ENCODE assay signal across 16 cellular contexts in genomic region chr2:8570637-8571036, GRCh38.
"Had no signal": no experiment of that assay in that cellular context is flagged by ENCODE, and none has a peak within 500 bp of the region (broad histone marks: within the 10 kb centered on the region; RNA-seq: fewer than 3 reads in every experiment).

No MANE protein-coding gene starts in this region.

- H3K4me3 ChIP-seq: ascending aorta, lung, thoracic aorta had no signal

- ATAC-seq: activated T-cell treated with anti-CD3 and anti-CD28 coated beads, Interleukin-2, amount 50 U/mL, for 72 hours; effector memory CD8-positive, alpha-beta T cell; left colon had no signal

- H3K36me3 ChIP-seq: ascending aorta, thoracic aorta had no signal

- DNase-seq: activated CD4-positive, alpha-beta T cell treated with anti-CD3 and anti-CD28 coated beads, Interleukin-2, amount 50 U/mL, for 4 hours; activated CD4-positive, CD25-positive, alpha-beta regulatory T cell treated with anti-CD3 and anti-CD28 coated beads, Interleukin-2, amount 50 U/mL, for 72 hours; activated effector memory CD4-positive, alpha-beta T cell treated with anti-CD3 and anti-CD28 coated beads, Interleukin-2, amount 50 U/mL, for 16 hours; activated naive CD4-positive, alpha-beta T cell treated with anti-CD3 and anti-CD28 coated beads, Interleukin-2, amount 50 U/mL, for 16 hours; activated T-cell treated with anti-CD3 and anti-CD28 coated beads, Interleukin-2, amount 50 U/mL, for 72 hours; cerebellar nuclear complex; effector memory CD8-positive, alpha-beta T cell; hippocampal formation; islet precursor cell; left colon; midbrain; stimulated activated CD4-positive, alpha-beta T cell treated with anti-CD3 and anti-CD28 coated beads, Interleukin-2, amount 100 ng/mL, for 24 hours; T1000 had no signal

- H3K27ac ChIP-seq: ascending aorta, thoracic aorta had no signal

- H3K27me3 ChIP-seq: ascending aorta had no signal

- H3K9me3 ChIP-seq: ascending aorta, thoracic aorta had no signal
